ENCODE assay signal across 2 cellular contexts in the genomic region with DNA sequence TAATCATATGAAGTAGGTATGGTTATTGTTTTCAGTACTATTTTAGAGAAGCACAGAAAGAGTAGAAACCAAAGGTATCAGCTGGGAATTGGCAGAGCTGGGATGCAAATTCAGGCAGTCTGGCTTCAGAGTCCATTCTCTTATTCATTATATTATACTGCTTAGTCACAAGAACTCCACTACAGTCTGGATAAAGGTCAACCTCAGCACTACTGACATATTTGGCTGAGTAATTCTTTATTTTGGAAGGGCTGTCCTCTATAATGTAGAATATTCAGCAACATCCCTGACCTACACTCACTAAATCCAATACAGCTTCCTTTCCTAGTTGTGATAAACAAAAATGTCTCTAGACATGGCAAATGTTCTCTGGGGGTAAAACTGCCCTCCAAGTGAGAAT.
TF ChIP-seq lines count a peak whose summit lies in the region.

No MANE protein-coding gene starts in this region.

TF ChIP-seq in liver, 16 proteins besides CTCF, POLR2A, EP300 and RAD21:
- TF ChIP-seq YY1 (IDR thresholded peaks at IDR 0.05) (peak; percentile 61), HNF4A (conservative IDR thresholded peaks at IDR 0.05) (peak; percentile 68 to 79), ATF3 (IDR thresholded peaks at IDR 0.05) (no peak), HNF4G (IDR thresholded peaks at IDR 0.05) (no peak), SP1 (IDR thresholded peaks at IDR 0.05) (peak; percentile 61), MAX (IDR thresholded peaks at IDR 0.05) (peak; percentile 42), NR2F2 (IDR thresholded peaks at IDR 0.05) (no peak), EGR1 (IDR thresholded peaks at IDR 0.05; ENCODE audit: low read depth in 2 of 2) (no peak), RXRA (IDR thresholded peaks at IDR 0.05) (peak; percentile 53 to 73), FOXA1 (IDR thresholded peaks at IDR 0.05) (no peak), FOXA2 (IDR thresholded peaks at IDR 0.05) (no peak), REST (IDR thresholded peaks at IDR 0.05) (peak; percentile 58), GABPA (IDR thresholded peaks at IDR 0.05 in 1 of 2, conservative IDR thresholded peaks at IDR 0.05 in 1 of 2) (no peak), TAF1 (conservative IDR thresholded peaks at IDR 0.05) (no peak), JUND (IDR thresholded peaks at IDR 0.05) (no peak)
- TF ChIP-seq, protein P1, sequence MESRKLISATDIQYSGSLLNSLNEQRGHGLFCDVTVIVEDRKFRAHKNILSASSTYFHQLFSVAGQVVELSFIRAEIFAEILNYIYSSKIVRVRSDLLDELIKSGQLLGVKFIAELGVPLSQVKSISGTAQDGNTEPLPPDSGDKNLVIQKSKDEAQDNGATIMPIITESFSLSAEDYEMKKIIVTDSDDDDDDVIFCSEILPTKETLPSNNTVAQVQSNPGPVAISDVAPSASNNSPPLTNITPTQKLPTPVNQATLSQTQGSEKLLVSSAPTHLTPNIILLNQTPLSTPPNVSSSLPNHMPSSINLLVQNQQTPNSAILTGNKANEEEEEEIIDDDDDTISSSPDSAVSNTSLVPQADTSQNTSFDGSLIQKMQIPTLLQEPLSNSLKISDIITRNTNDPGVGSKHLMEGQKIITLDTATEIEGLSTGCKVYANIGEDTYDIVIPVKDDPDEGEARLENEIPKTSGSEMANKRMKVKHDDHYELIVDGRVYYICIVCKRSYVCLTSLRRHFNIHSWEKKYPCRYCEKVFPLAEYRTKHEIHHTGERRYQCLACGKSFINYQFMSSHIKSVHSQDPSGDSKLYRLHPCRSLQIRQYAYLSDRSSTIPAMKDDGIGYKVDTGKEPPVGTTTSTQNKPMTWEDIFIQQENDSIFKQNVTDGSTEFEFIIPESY (IDR thresholded peaks at IDR 0.05) = peak; percentile 41

TF ChIP-seq in HepG2, 621 proteins besides CTCF, POLR2A, EP300 and RAD21:
- 0 out of 4 replicates have a peak, but pooled peaks of 1 of the 2 experiments have one; percentile 1 for TF ChIP-seq MAFK (conservative IDR thresholded peaks at IDR 0.05 in 1 of 2, IDR thresholded peaks at IDR 0.05 in 1 of 2; ENCODE audit: low read length in 2 of 2)
- TF ChIP-seq ZNF484 (CRISPR knock-in tag; IDR thresholded peaks at IDR 0.05; ENCODE audit: borderline replicate concordance, low read depth) = no peak
- no peak for TF ChIP-seq AKNA (CRISPR knock-in tag; IDR thresholded peaks at IDR 0.05; ENCODE audit: borderline replicate concordance)
- TF ChIP-seq SRSF4 (IDR thresholded peaks at IDR 0.05; ENCODE audit: low read depth, low read length, poor library complexity, severe bottlenecking) = no peak
- TF ChIP-seq MYC (CRISPR knock-in tag; IDR thresholded peaks at IDR 0.05; ENCODE audit: borderline replicate concordance) = no peak
- no peak for TF ChIP-seq KLF15 (CRISPR knock-in tag; IDR thresholded peaks at IDR 0.05; ENCODE audit: borderline replicate concordance)
- no peak for TF ChIP-seq SKIL (CRISPR knock-in tag; IDR thresholded peaks at IDR 0.05; ENCODE audit: borderline replicate concordance)
- TF ChIP-seq, protein P2, sequence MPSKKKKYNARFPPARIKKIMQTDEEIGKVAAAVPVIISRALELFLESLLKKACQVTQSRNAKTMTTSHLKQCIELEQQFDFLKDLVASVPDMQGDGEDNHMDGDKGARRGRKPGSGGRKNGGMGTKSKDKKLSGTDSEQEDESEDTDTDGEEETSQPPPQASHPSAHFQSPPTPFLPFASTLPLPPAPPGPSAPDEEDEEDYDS (CRISPR knock-in tag; IDR thresholded peaks at IDR 0.05) = no peak
